In genomic region chr7:137937202-137937560, GRCh38 we compare ENCODE assay signal across 12 cellular contexts.
DNase-seq lines count a peak whose midpoint lies in the region; ATAC-seq and TF ChIP-seq lines count a peak whose summit lies in the region.
"Had no signal": no experiment of that assay in that cellular context is flagged by ENCODE, and none has a peak within 500 bp of the region (broad histone marks: within the 10 kb centered on the region; RNA-seq: fewer than 3 reads in every experiment).

No MANE protein-coding gene starts in this region.

- in situ Hi-C loops in gastrocnemius medialis (cut with MboI; ENCODE audit: low sequenced_read_pairs in 4 of 4): no loop called here

- CTCF ChIA-PET in T-cell (lab: Charles Lee): interaction anchor here in 1 of 2 donors (0.8 kb wide), 1 partner anchor 65 kb away, joined by 3 read pairs; the partner anchor contains the start of gene CREB3L2
- CTCF ChIA-PET in activated CD4-positive, alpha-beta memory T cell treated with anti-CD3 and anti-CD28 coated beads, Interleukin-2, amount 10 ng/mL, durations not matched to agents 7 days and 5 days (lab: Charles Lee): interaction anchor here (0.7 to 5.3 kb wide), 4 partner anchors 13 to 66 kb away, joined by 3 to 38 read pairs (median 4); partner anchors contain the start of gene CREB3L2

- H3K36me3 ChIP-seq in gastroesophageal sphincter (no peaks in the 10 kb centered on the region), gastrocnemius medialis (no peaks in the 10 kb centered on the region)

- TF ChIP-seq EP300 in gastroesophageal sphincter (IDR thresholded peaks at IDR 0.05): no peak

- DNase-seq in GM03348 (ENCODE audit: low spot score): peak; percentile 46
- no peak for DNase-seq in T-cell
- peak; percentile 37 to 66 for DNase-seq in gastrocnemius medialis
- no peak for DNase-seq in activated CD4-positive, alpha-beta memory T cell treated with anti-CD3 and anti-CD28 coated beads, Interleukin-2, amount 10 ng/mL, durations not matched to agents 7 days and 5 days
- no peak for DNase-seq in NCI-H82 treated with DMSO at 0.1 percent for 48 hours (lab: John Stamatoyannopoulos, UW; ENCODE audit: unreplicated experiment)
- no peak for DNase-seq in activated CD4-positive, CD25-positive, alpha-beta regulatory T cell (lab: John Stamatoyannopoulos, UW)
- DNase-seq: activated CD8-positive, alpha-beta memory T cell treated with anti-CD3 and anti-CD28 coated beads, Interleukin-2, amount 50 U/mL, for 48 hours; naive thymus-derived CD4-positive, alpha-beta T cell had no signal

- POLR2A ChIA-PET in T-cell (lab: Charles Lee): no interaction called here
- POLR2A ChIA-PET in activated CD4-positive, alpha-beta memory T cell treated with anti-CD3 and anti-CD28 coated beads, Interleukin-2, amount 10 ng/mL, durations not matched to agents 7 days and 5 days (lab: Charles Lee): interaction anchor here (5.5 kb wide), 1 partner anchor 65 kb away, joined by 54 read pairs; the partner anchor contains the start of gene CREB3L2

- H3K4me1 Mint-ChIP-seq in T-cell: peaks cover 40 to 42% (median 41%) of the 10 kb centered on the region in 3 donors
- peaks cover 35% of the 10 kb centered on the region for H3K4me1 Mint-ChIP-seq in activated CD4-positive, alpha-beta memory T cell treated with anti-CD3 and anti-CD28 coated beads, Interleukin-2, amount 10 ng/mL, durations not matched to agents 7 days and 5 days

- intact Hi-C loops in gastrocnemius medialis (cut with DNase I; ENCODE audit: low total_unique reads): loop anchor here (5.0 kb wide), 1 partner anchor 40 kb away; no protein-coding TSS in a partner anchor

- no peaks in the 10 kb centered on the region for H3K9me3 Mint-ChIP-seq in T-cell
- H3K9me3 Mint-ChIP-seq in activated CD4-positive, alpha-beta memory T cell treated with anti-CD3 and anti-CD28 coated beads, Interleukin-2, amount 10 ng/mL, durations not matched to agents 7 days and 5 days: no peaks in the 10 kb centered on the region
- H3K9me3 Mint-ChIP-seq: T-helper 2 cell treated with Interferon-gamma antibody and Interleukin-4, amounts not matched to agents 5 μg/mL and 100 μg/mL, for 36 hours had no signal

- no peaks in the 10 kb centered on the region for H3K27me3 Mint-ChIP-seq in T-cell
- H3K27me3 Mint-ChIP-seq in activated CD4-positive, alpha-beta memory T cell treated with anti-CD3 and anti-CD28 coated beads, Interleukin-2, amount 10 ng/mL, durations not matched to agents 7 days and 5 days: no peaks in the 10 kb centered on the region
- H3K27me3 Mint-ChIP-seq: brain; naive thymus-derived CD4-positive, alpha-beta T cell had no signal

- TF ChIP-seq CTCF in gastroesophageal sphincter (IDR thresholded peaks at IDR 0.05): no peak
- TF ChIP-seq CTCF in gastrocnemius medialis (IDR thresholded peaks at IDR 0.05 in 4 of 5, conservative IDR thresholded peaks at IDR 0.05 in 1 of 5): no peak

- H3K36me3 Mint-ChIP-seq in T-cell: peaks cover 20% of the 10 kb centered on the region
- peaks cover 12% of the 10 kb centered on the region for H3K36me3 Mint-ChIP-seq in activated CD4-positive, alpha-beta memory T cell treated with anti-CD3 and anti-CD28 coated beads, Interleukin-2, amount 10 ng/mL, durations not matched to agents 7 days and 5 days (ENCODE audit: low read depth)

- H3K27ac ChIP-seq in gastroesophageal sphincter: peak overlapping the region; percentile 11 to 83 (median 74)
- H3K27ac ChIP-seq in gastrocnemius medialis: peak overlapping the region; percentile 70 to 82 (median 78)

- no peak overlapping the region for H3K4me3 Mint-ChIP-seq in T-cell
- H3K4me3 Mint-ChIP-seq in activated CD4-positive, alpha-beta memory T cell treated with anti-CD3 and anti-CD28 coated beads, Interleukin-2, amount 10 ng/mL, durations not matched to agents 7 days and 5 days: no peak overlapping the region
- H3K4me3 Mint-ChIP-seq: brain had no signal

- H3K27me3 ChIP-seq in gastroesophageal sphincter (no peaks in the 10 kb centered on the region), gastrocnemius medialis (no peaks in the 10 kb centered on the region)

- no peaks in the 10 kb centered on the region for H3K9me3 ChIP-seq in gastroesophageal sphincter
- no peaks in the 10 kb centered on the region for H3K9me3 ChIP-seq in gastrocnemius medialis

- H3K4me3 ChIP-seq in gastroesophageal sphincter (no peak overlapping the region), gastrocnemius medialis (peak overlapping the region in 1 of 4 donors; percentile 1)

- H3K4me1 ChIP-seq in gastroesophageal sphincter: peaks cover 34 to 82% (median 51%) of the 10 kb centered on the region in 3 donors
- H3K4me1 ChIP-seq in gastrocnemius medialis: peaks cover 59 to 61% of the 10 kb centered on the region in 2 donors

- H3K27ac Mint-ChIP-seq in T-cell: peak overlapping the region; percentile 93 to 99
- H3K27ac Mint-ChIP-seq in activated CD4-positive, alpha-beta memory T cell treated with anti-CD3 and anti-CD28 coated beads, Interleukin-2, amount 10 ng/mL, durations not matched to agents 7 days and 5 days: no peak overlapping the region

- no peak for TF ChIP-seq POLR2A in gastroesophageal sphincter (IDR thresholded peaks at IDR 0.05)
- TF ChIP-seq POLR2A in gastrocnemius medialis (IDR thresholded peaks at IDR 0.05): peak in 1 of 2 donors; percentile 28

- no peak for ATAC-seq in T-cell (replicated peaks in 1 of 4)
- peak; percentile 57 for ATAC-seq in gastroesophageal sphincter
- peak; percentile 96 for ATAC-seq in gastrocnemius medialis
- ATAC-seq in GM18498 (IDR thresholded peaks at IDR 0.05; ENCODE audit: unreplicated experiment): no peak
- ATAC-seq: naive thymus-derived CD4-positive, alpha-beta T cell had no signal

Comparison
In these comparisons a context has a peak if more than half of its experiments do, and no peak if none do; other contexts are left out.
1. DNase-seq: peak in GM03348 (single experiment) and gastrocnemius medialis (2 of 2); none in T-cell (0 of 34), activated CD4-positive, alpha-beta memory T cell treated with anti-CD3 and anti-CD28 coated beads, Interleukin-2, amount 10 ng/mL, durations not matched to agents 7 days and 5 days (single experiment), NCI-H82 treated with DMSO at 0.1 percent for 48 hours (single experiment) and activated CD4-positive, CD25-positive, alpha-beta regulatory T cell (0 of 4).
2. ATAC-seq: peak in gastroesophageal sphincter (single experiment) and gastrocnemius medialis (2 of 2); none in T-cell (0 of 4) and GM18498 (single experiment).